15 cellular contexts compared by ENCODE assay signal in genomic region chr2:160228141-160228963, GRCh38. TPM values are rescaled to one million over a fixed set of nuclear protein-coding genes. Genes with fewer than 3 reads are reported as not detected.
DNase-seq lines count a peak whose midpoint lies in the region; ATAC-seq, FAIRE-seq and TF ChIP-seq lines count a peak whose summit lies in the region.
"Had no signal": no experiment of that assay in that cellular context is flagged by ENCODE, and none has a peak within 500 bp of the region (broad histone marks: within the 10 kb centered on the region; RNA-seq: fewer than 3 reads in every experiment).

No MANE protein-coding gene starts in this region.

- H3K27ac ChIP-seq in SJCRH30 (peak overlapping the region; percentile 58), pancreas (peak overlapping the region in 2 of 4 donors; percentile 63 to 70), gastroesophageal sphincter (peak overlapping the region in 1 of 4 donors; percentile 13)
- H3K27ac ChIP-seq: testis had no signal

- no peak overlapping the region for H3K4me3 ChIP-seq in SJCRH30
- H3K4me3 ChIP-seq in fibroblast of mammary gland (ENCODE audit: control insufficient read depth, low read depth, low read length), result no peak overlapping the region
- H3K4me3 ChIP-seq in pancreas, result no peak overlapping the region
- H3K4me3 ChIP-seq in gastroesophageal sphincter, result no peak overlapping the region
- H3K4me3 ChIP-seq: testis had no signal

- TF ChIP-seq EP300 in gastroesophageal sphincter (IDR thresholded peaks at IDR 0.05), result no peak

- ATAC-seq in pancreas, result peak; percentile 40 to 79 (median 70)
- ATAC-seq in gastroesophageal sphincter, result no peak
- ATAC-seq in GM18519 (IDR thresholded peaks at IDR 0.05; ENCODE audit: low FRiP score, unreplicated experiment), result no peak
- ATAC-seq: effector memory CD8-positive, alpha-beta T cell had no signal

- peaks cover 65% of the 10 kb centered on the region for H3K4me1 ChIP-seq in SJCRH30
- H3K4me1 ChIP-seq in pancreas, result peaks cover 0 to 34% (median 0%) of the 10 kb centered on the region in 3 donors
- peaks cover 0 to 4% (median 0%) of the 10 kb centered on the region in 3 donors for H3K4me1 ChIP-seq in gastroesophageal sphincter

- H3K9me3 ChIP-seq in SJCRH30 (replicated peaks) (no peaks in the 10 kb centered on the region; the same call in 1 of the 2 replicates), pancreas (no peaks in the 10 kb centered on the region), gastroesophageal sphincter (no peaks in the 10 kb centered on the region)
- H3K9me3 ChIP-seq: testis had no signal

- H3K36me3 ChIP-seq in SJCRH30 (no peaks in the 10 kb centered on the region), pancreas (no peaks in the 10 kb centered on the region), gastroesophageal sphincter (no peaks in the 10 kb centered on the region)

- WGBS in pancreas, 2 donors, result 33% methylated on average over 5 of the region's 5 CpGs
- 50 to 55% methylated on average over 3 to 5 of the region's 5 CpGs for WGBS in gastroesophageal sphincter (ENCODE audit: low coverage in 1 of 2), 2 donors

- intact Hi-C loops in pancreas (cut with DNase I), result no loop called here

- no peak for FAIRE-seq in pancreas (lab: Jason Lieb, UNC)

- H3K27me3 ChIP-seq in SJCRH30 (no peaks in the 10 kb centered on the region), pancreas (no peaks in the 10 kb centered on the region), gastroesophageal sphincter (no peaks in the 10 kb centered on the region)
- H3K27me3 ChIP-seq: testis had no signal

- no peak for TF ChIP-seq POLR2A in gastroesophageal sphincter (IDR thresholded peaks at IDR 0.05)

- peak; percentile 47 for DNase-seq in DMS53 treated with DMSO at 0.1 percent for 48 hours (lab: John Stamatoyannopoulos, UW; ENCODE audit: unreplicated experiment)
- no peak for DNase-seq in SJCRH30
- DNase-seq in fibroblast of mammary gland (ENCODE audit: low read depth), result peak; percentile 95
- DNase-seq in pancreas, result no peak
- no peak for DNase-seq in HUDEP-2 (lab: John Stamatoyannopoulos, UW; ENCODE audit: unreplicated experiment in 76 of 76)
- DNase-seq in T-helper 2 cell, result no peak
- DNase-seq: activated gamma-delta T cell; CD4-positive, CD25-positive, alpha-beta regulatory T cell; effector memory CD8-positive, alpha-beta T cell; midbrain; MV-4-11; stimulated activated CD4-positive, alpha-beta T cell treated with anti-CD3 and anti-CD28 coated beads, Interleukin-2, amount 100 ng/mL, for 24 hours; testis had no signal

- TF ChIP-seq CTCF in fibroblast of mammary gland (conservative IDR thresholded peaks at IDR 0.05; ENCODE audit: control insufficient read depth, insufficient read depth, low read depth, low read length) (no peak), pancreas (IDR thresholded peaks at IDR 0.05) (no peak), gastroesophageal sphincter (IDR thresholded peaks at IDR 0.05) (no peak)

RNA-seq across cellular contexts. Expression of gene ITGB6, which starts 28.3 kb away (rescaled TPM):
- total RNA-seq in SJCRH30 (2014; rRNA removed; shearing (Covaris generic)), result 3.7 and 3.8 TPM in 2 replicates
- total RNA-seq in pancreas, result 10 to 100 TPM in 1 of 6 donors, 1 to 10 TPM in 5; 1.9 to 32.4 (median 3.1) TPM
- 1 to 10 TPM; 1.3 to 3.2 TPM for polyA plus RNA-seq in pancreas
- total RNA-seq in gastroesophageal sphincter, result 1 to 10 TPM in 1 of 4 donors, not detected in 3; 2.2 TPM
- total RNA-seq: CD4-positive, CD25-positive, alpha-beta regulatory T cell had no signal
- polyA plus RNA-seq: CD4-positive, CD25-positive, alpha-beta regulatory T cell had no signal

Comparison
In these comparisons a context has a peak if more than half of its experiments do, and no peak if none do; other contexts are left out.
1. DNase-seq: peak in DMS53 treated with DMSO at 0.1 percent for 48 hours (single experiment) and fibroblast of mammary gland (single experiment); none in SJCRH30 (0 of 2), pancreas (0 of 6), HUDEP-2 (0 of 76) and T-helper 2 cell (0 of 5).
2. ATAC-seq: peak in pancreas (4 of 4); none in gastroesophageal sphincter (single experiment) and GM18519 (single experiment).